7 cellular contexts compared by ENCODE assay signal in the genomic region with DNA sequence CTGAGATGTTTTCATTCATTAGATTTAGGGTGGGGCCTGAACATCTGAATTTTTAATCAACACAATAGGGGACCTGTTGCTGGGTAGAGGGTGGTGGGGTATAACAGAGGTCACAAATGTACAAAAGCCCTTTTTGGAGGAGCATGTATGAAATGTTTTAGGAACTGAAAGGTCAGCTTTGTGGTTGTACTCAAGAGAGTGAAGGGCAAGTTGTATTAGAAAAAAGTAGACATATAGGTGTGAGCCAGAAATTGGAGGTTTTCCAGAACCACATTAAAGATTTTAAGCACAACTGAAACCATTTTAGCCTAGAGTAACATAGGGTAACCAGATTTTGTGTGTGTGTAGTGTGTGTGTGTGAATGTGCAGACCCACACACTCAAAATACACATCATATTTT.
"Had no signal": no experiment of that assay in that cellular context is flagged by ENCODE, and none has a peak within 500 bp of the region (broad histone marks: within the 10 kb centered on the region; RNA-seq: fewer than 3 reads in every experiment).

No MANE protein-coding gene starts in this region.

- DNase-seq: IMR-90, KBM-7, KG1 had no signal

- H3K27ac ChIP-seq: HL-60 had no signal

- ATAC-seq: HepG2, K562 had no signal

- FAIRE-seq: HepG2, HTR-8/SVneo, K562 had no signal

- H3K4me3 ChIP-seq: K562 had no signal
